Comparison of ENCODE assay signal across 12 cellular contexts in the genomic region with DNA sequence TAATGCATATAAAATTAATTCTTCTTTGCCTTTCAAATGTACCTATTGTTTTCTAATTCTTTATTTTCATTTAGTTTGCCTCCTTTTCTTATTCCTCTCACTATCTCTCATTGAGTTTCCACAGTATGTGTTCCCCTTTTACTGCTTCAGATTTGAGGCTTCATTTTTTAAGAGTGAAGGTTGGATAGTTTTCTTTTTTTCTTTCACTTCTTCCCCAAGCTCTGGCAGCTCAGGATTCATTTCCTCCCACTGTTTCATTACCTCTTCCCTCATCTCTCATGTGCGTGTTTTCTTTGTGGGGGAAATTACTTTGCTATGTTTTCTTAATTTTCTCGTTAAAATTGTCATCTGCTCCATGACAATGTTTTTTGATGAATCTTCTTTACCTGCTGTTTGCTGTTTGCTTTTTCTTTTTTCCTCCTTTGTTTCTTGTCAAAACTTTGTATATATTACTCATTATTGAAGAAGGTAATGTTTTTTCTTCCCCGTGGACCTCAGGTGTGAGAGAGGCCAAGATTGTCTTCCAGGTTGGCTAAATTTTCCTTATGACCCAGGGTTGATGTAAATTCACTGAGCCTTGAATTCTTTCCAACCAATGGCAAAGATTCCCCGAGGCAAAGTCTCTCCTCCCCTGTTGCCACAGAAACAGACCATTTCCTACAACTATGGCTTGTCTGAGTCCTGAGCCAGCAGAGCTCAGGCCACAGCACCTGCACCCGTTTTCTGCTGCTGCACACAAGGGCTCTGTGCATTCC.
A peak's percentile ranks its signal among the peaks of the same experiment; 100 is the strongest.
DNase-seq lines count a peak whose midpoint lies in the region; ATAC-seq and TF ChIP-seq lines count a peak whose summit lies in the region.
"Had no signal": no experiment of that assay in that cellular context is flagged by ENCODE, and none has a peak within 500 bp of the region (broad histone marks: within the 10 kb centered on the region; RNA-seq: fewer than 3 reads in every experiment).

No MANE protein-coding gene starts in this region.

- no peak overlapping the region for H3K4me3 Mint-ChIP-seq in activated naive CD4-positive, alpha-beta T cell treated with anti-CD3 and anti-CD28 coated beads, Interleukin-2, amount 10 ng/mL, durations not matched to agents 7 days and 5 days
- no peak overlapping the region for H3K4me3 Mint-ChIP-seq in T-cell
- H3K4me3 Mint-ChIP-seq: CD8-positive, alpha-beta T cell had no signal

- ATAC-seq in left colon (peak; percentile 86), HG03095 (IDR thresholded peaks at IDR 0.05; ENCODE audit: unreplicated experiment) (no peak), T-cell (replicated peaks in 1 of 4) (no peak)
- ATAC-seq: CD8-positive, alpha-beta T cell; GM12878 had no signal

- H3K4me1 ChIP-seq in adrenal gland (replicated peaks in 1 of 2), result peaks cover 23 to 43% of the 10 kb centered on the region in 2 donors

- intact Hi-C loops in adrenal gland (cut with DNase I) (no loop called here), left colon (cut with DNase I, micrococcal nuclease) (no loop called here)

- peaks cover 59% of the 10 kb centered on the region for H3K27me3 Mint-ChIP-seq in activated naive CD4-positive, alpha-beta T cell treated with anti-CD3 and anti-CD28 coated beads, Interleukin-2, amount 10 ng/mL, durations not matched to agents 7 days and 5 days
- H3K27me3 Mint-ChIP-seq in T-cell, result peaks cover 12 to 20% of the 10 kb centered on the region in 2 donors

- POLR2A ChIA-PET in T-cell (lab: Charles Lee), result no interaction called here

- DNase-seq in DMS 273 (lab: John Stamatoyannopoulos, UW; ENCODE audit: unreplicated experiment), result peak; percentile 78
- DNase-seq in NCI-H1105 (lab: John Stamatoyannopoulos, UW), result peak; percentile 33
- no peak for DNase-seq in adrenal gland
- DNase-seq in left colon, result no peak
- no peak for DNase-seq in hepatic stellate cell (ENCODE audit: low spot score)
- no peak for DNase-seq in activated naive CD4-positive, alpha-beta T cell treated with anti-CD3 and anti-CD28 coated beads, Interleukin-2, amount 10 ng/mL, durations not matched to agents 7 days and 5 days
- no peak for DNase-seq in T-cell
- DNase-seq: CD8-positive, alpha-beta T cell had no signal

- no peak for TF ChIP-seq CTCF in adrenal gland (IDR thresholded peaks at IDR 0.05)

- CTCF ChIA-PET in activated naive CD4-positive, alpha-beta T cell treated with anti-CD3 and anti-CD28 coated beads, Interleukin-2, amount 10 ng/mL, durations not matched to agents 7 days and 5 days (lab: Charles Lee), result no interaction called here
- CTCF ChIA-PET in T-cell (lab: Charles Lee), result no interaction called here

- no peaks in the 10 kb centered on the region for H3K9me3 Mint-ChIP-seq in activated naive CD4-positive, alpha-beta T cell treated with anti-CD3 and anti-CD28 coated beads, Interleukin-2, amount 10 ng/mL, durations not matched to agents 7 days and 5 days
- no peaks in the 10 kb centered on the region for H3K9me3 Mint-ChIP-seq in T-cell
- H3K9me3 Mint-ChIP-seq: CD8-positive, alpha-beta T cell had no signal

- H3K9me3 ChIP-seq in adrenal gland (replicated peaks in 1 of 3), result no peaks in the 10 kb centered on the region

- no peak overlapping the region for H3K27ac Mint-ChIP-seq in activated naive CD4-positive, alpha-beta T cell treated with anti-CD3 and anti-CD28 coated beads, Interleukin-2, amount 10 ng/mL, durations not matched to agents 7 days and 5 days
- H3K27ac Mint-ChIP-seq in T-cell, result no peak overlapping the region
- H3K27ac Mint-ChIP-seq: CD8-positive, alpha-beta T cell had no signal

- no peaks in the 10 kb centered on the region for H3K36me3 Mint-ChIP-seq in activated naive CD4-positive, alpha-beta T cell treated with anti-CD3 and anti-CD28 coated beads, Interleukin-2, amount 10 ng/mL, durations not matched to agents 7 days and 5 days
- H3K36me3 Mint-ChIP-seq in T-cell, result no peaks in the 10 kb centered on the region
- H3K36me3 Mint-ChIP-seq: CD8-positive, alpha-beta T cell had no signal

- no peak for TF ChIP-seq POLR2A in adrenal gland (IDR thresholded peaks at IDR 0.05)

- H3K4me3 ChIP-seq in adrenal gland, result no peak overlapping the region
- H3K4me3 ChIP-seq: GM12878, smooth muscle cell had no signal

- no peaks in the 10 kb centered on the region for H3K4me1 Mint-ChIP-seq in activated naive CD4-positive, alpha-beta T cell treated with anti-CD3 and anti-CD28 coated beads, Interleukin-2, amount 10 ng/mL, durations not matched to agents 7 days and 5 days
- peaks cover 0 to 19% (median 0%) of the 10 kb centered on the region in 3 donors for H3K4me1 Mint-ChIP-seq in T-cell

- H3K27ac ChIP-seq in adrenal gland, result peak overlapping the region in 3 of 5 donors; percentile 39 to 85 (median 76)
- H3K27ac ChIP-seq: VCaP had no signal

- no peaks in the 10 kb centered on the region for H3K27me3 ChIP-seq in adrenal gland

- WGBS in adrenal gland, 4 donors, result 55 to 65% (median 60%) methylated on average over 5 of the region's 5 CpGs

- H3K36me3 ChIP-seq in adrenal gland (replicated peaks in 1 of 2), result no peaks in the 10 kb centered on the region

Comparison
In these comparisons a context has a peak if more than half of its experiments do, and no peak if none do; other contexts are left out.
1. DNase-seq: peak in DMS 273 (single experiment) and NCI-H1105 (single experiment); none in adrenal gland (0 of 7), left colon (0 of 2), hepatic stellate cell (single experiment), activated naive CD4-positive, alpha-beta T cell treated with anti-CD3 and anti-CD28 coated beads, Interleukin-2, amount 10 ng/mL, durations not matched to agents 7 days and 5 days (single experiment) and T-cell (0 of 34).